ENCODE assay signal across 18 cellular contexts in the genomic region with DNA sequence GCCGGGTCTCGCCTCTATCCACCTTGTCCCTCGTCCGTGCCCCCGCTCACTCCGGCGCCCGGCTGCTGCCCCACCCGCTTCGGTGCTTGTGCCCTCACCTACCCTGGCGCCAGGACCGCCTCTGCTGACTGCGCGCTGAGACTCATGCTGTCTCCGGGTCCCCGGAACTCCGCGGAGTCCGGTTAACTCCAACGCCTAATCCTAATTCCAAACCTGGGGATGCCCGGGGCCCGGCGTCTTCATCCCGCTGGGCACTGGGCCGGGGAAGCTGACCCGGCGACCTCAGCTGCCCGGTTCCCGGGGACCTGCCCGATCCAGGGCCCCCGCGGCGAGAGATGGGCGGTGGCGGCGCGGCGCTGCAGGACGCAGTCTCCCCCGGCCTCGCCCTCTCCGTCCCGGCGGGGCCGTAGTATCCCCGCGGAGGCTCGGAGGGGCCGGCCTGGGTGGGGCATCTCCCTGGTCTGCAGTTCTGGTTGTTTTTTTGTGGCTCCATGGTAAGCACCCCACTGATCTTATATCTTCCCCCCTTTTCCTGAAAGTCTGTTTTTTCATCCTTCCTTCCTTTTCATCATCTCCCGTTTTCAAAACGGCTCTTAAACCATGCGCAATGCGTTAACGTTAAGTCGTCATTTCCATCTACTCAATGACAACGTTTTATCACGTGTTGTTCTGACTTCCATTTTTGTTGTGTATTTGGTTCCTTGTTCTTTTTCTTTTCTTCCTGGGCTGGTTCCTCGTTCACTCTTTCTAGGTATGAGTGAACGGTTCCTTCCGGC. TPM values are rescaled to one million over a fixed set of nuclear protein-coding genes. Genes with fewer than 3 reads are reported as not detected.
"Had no signal": no experiment of that assay in that cellular context is flagged by ENCODE, and none has a peak within 500 bp of the region (broad histone marks: within the 10 kb centered on the region; RNA-seq: fewer than 3 reads in every experiment).

No MANE protein-coding gene starts in this region.

- H3K27ac ChIP-seq: lower lobe of right lung, neutrophil, SK-N-MC, upper lobe of right lung, VCaP had no signal

- H3K4me1 ChIP-seq: upper lobe of right lung had no signal

- DNase-seq: activated CD4-positive, alpha-beta T cell treated with anti-CD3 and anti-CD28 coated beads for 36 hours; activated CD8-positive, alpha-beta memory T cell treated with anti-CD3 and anti-CD28 coated beads, Interleukin-2, amount 50 U/mL, for 48 hours; activated CD8-positive, alpha-beta T cell treated with anti-CD3 and anti-CD28 coated beads, Interleukin-2, amount 10 ng/mL, durations not matched to agents 7 days and 5 days; activated naive CD4-positive, alpha-beta T cell treated with anti-CD3 and anti-CD28 coated beads, Interleukin-2, amount 50 U/mL, for 16 hours; kidney glomerular epithelial cell; lower lobe of right lung; small intestine; stimulated activated naive CD4-positive, alpha-beta T cell; substantia nigra; T-cell; T1000; upper lobe of right lung had no signal

- H3K9me3 ChIP-seq: lower lobe of right lung, neutrophil, upper lobe of right lung had no signal

- H3K36me3 ChIP-seq: lower lobe of right lung, neutrophil, upper lobe of right lung had no signal

- ATAC-seq: activated CD4-positive, alpha-beta T cell treated with anti-CD3 and anti-CD28 coated beads for 36 hours; activated CD8-positive, alpha-beta T cell treated with anti-CD3 and anti-CD28 coated beads, Interleukin-2, amount 10 ng/mL, durations not matched to agents 7 days and 5 days; activated T-helper 17 cell treated with anti-CD3 and anti-CD28 coated beads, Interleukin-2, amount 50 U/mL, for 72 hours; esophagus mucosa; lower lobe of right lung; right cardiac atrium; T-cell; upper lobe of right lung had no signal

- H3K4me3 ChIP-seq: lower lobe of right lung, SK-N-MC, upper lobe of right lung had no signal

RNA-seq across cellular contexts. Expression of a gene that starts 41.1 kb away (rescaled TPM):
- total RNA-seq: activated CD8-positive, alpha-beta T cell treated with anti-CD3 and anti-CD28 coated beads, Interleukin-2, amount 10 ng/mL, durations not matched to agents 7 days and 5 days had no signal
